In the genomic region with DNA sequence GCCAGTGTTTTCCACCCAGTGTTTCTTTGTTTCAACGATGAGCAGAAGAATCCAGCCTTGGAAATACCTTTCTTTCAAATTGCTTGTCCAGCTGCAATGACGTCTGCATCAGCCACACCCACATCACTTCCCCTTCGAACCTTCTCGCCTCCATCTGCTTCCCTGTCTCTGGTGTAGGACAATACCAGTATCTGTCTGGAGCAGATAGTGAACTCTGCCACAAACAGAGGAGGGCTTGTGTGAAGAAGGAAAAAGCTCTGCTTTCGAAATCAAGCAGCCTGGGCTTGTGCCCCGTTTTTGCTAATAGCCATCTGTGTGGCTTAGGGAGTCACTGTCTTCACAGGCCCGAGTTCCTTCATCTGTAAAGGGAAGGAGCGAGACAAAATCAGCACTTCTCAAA, we compare ENCODE assay signal across 8 cellular contexts.
A peak's percentile ranks its signal among the peaks of the same experiment; 100 is the strongest.
DNase-seq lines count a peak whose midpoint lies in the region; ATAC-seq and TF ChIP-seq lines count a peak whose summit lies in the region.

No MANE protein-coding gene starts in this region.

- peak in 1 of 2 donors; percentile 30 for ATAC-seq in CD4-positive, CD25-positive, alpha-beta regulatory T cell (ENCODE audit: low read depth in 2 of 2)
- ATAC-seq in HG02840 (IDR thresholded peaks at IDR 0.05; ENCODE audit: low FRiP score, unreplicated experiment): no peak
- ATAC-seq in HG03108 (IDR thresholded peaks at IDR 0.05; ENCODE audit: unreplicated experiment): no peak

- peak in 1 of 3 donors; percentile 27 for DNase-seq in CD4-positive, CD25-positive, alpha-beta regulatory T cell
- DNase-seq in Peyer's patch (peak; percentile 57 to 86 (median 66)), fibroblast of gingiva (ENCODE audit: low read depth) (peak; percentile 42), neuronal stem cell (ENCODE audit: low spot score) (no peak), HFFc6 (no peak), NCI-H1417 (lab: John Stamatoyannopoulos, UW) (no peak)

- no peaks in the 10 kb centered on the region for H3K36me3 ChIP-seq in CD4-positive, CD25-positive, alpha-beta regulatory T cell (ENCODE audit: control insufficient read depth, insufficient read depth, low read length)
- no peaks in the 10 kb centered on the region for H3K36me3 ChIP-seq in Peyer's patch
- H3K36me3 ChIP-seq in neuronal stem cell (replicated peaks in 1 of 2; ENCODE audit: control insufficient read depth in 2 of 2, insufficient read depth in 2 of 2, low read length in 2 of 2): no peaks in the 10 kb centered on the region

- WGBS in neuronal stem cell (ENCODE audit: extremely low coverage in 2 of 2, insufficient read length in 2 of 2, insufficient replicate concordance in 1 of 2), 2 donors: no CpG with 5 or more reads among the region's 8 CpGs

- H3K36me3 Mint-ChIP-seq in CD4-positive, CD25-positive, alpha-beta regulatory T cell: no peaks in the 10 kb centered on the region
- H3K36me3 Mint-ChIP-seq in HFFc6 (ENCODE audit: low read depth): no peaks in the 10 kb centered on the region

- H2BK5ac ChIP-seq in neuronal stem cell (ENCODE audit: low read length): no peak overlapping the region

- no peak overlapping the region for H3K4ac ChIP-seq in neuronal stem cell (ENCODE audit: low read length)

- no peak overlapping the region for H3K4me2 ChIP-seq in neuronal stem cell (ENCODE audit: insufficient read depth, low read length, poor library complexity, severe bottlenecking)

- peak overlapping the region in 3 of 4 donors; percentile 61 to 65 (median 64) for H3K4me3 Mint-ChIP-seq in CD4-positive, CD25-positive, alpha-beta regulatory T cell
- H3K4me3 Mint-ChIP-seq in HFFc6: no peak overlapping the region

- no peaks in the 10 kb centered on the region for H3K27me3 Mint-ChIP-seq in CD4-positive, CD25-positive, alpha-beta regulatory T cell
- H3K27me3 Mint-ChIP-seq in HFFc6 (ENCODE audit: insufficient read depth): no peaks in the 10 kb centered on the region; the same call in 1 of the 2 replicates

- H2AFZ ChIP-seq in neuronal stem cell (ENCODE audit: low read length): peak overlapping the region; percentile 21

- H3K14ac ChIP-seq in neuronal stem cell (ENCODE audit: low read length): no peak overlapping the region

- H2BK15ac ChIP-seq in neuronal stem cell (ENCODE audit: low read length): no peak overlapping the region

- no peak overlapping the region for H3K9ac ChIP-seq in neuronal stem cell (ENCODE audit: low read depth, low read length, poor library complexity)

- no peaks in the 10 kb centered on the region for H3K9me3 ChIP-seq in CD4-positive, CD25-positive, alpha-beta regulatory T cell (ENCODE audit: control insufficient read depth in 2 of 2, low read length in 2 of 2)
- H3K9me3 ChIP-seq in Peyer's patch (no peaks in the 10 kb centered on the region), neuronal stem cell (replicated peaks in 1 of 2; ENCODE audit: control insufficient read depth in 2 of 2, insufficient read depth in 1 of 2, low read depth in 1 of 2, low read length in 2 of 2) (no peaks in the 10 kb centered on the region)

- no peak overlapping the region for H2BK12ac ChIP-seq in neuronal stem cell (ENCODE audit: low read length)

- no peaks in the 10 kb centered on the region for H3K27me3 ChIP-seq in CD4-positive, CD25-positive, alpha-beta regulatory T cell (ENCODE audit: control insufficient read depth, insufficient read depth, low read length)
- H3K27me3 ChIP-seq in Peyer's patch: no peaks in the 10 kb centered on the region
- H3K27me3 ChIP-seq in neuronal stem cell (ENCODE audit: control insufficient read depth in 3 of 3, insufficient read depth in 3 of 3, low read depth in 1 of 3, low read length in 3 of 3): no peaks in the 10 kb centered on the region

- no peaks in the 10 kb centered on the region for H3K79me1 ChIP-seq in neuronal stem cell (ENCODE audit: low read depth, low read length)

- H4K8ac ChIP-seq in neuronal stem cell (ENCODE audit: low read depth, low read length): no peak overlapping the region

- no peak overlapping the region for H2BK120ac ChIP-seq in neuronal stem cell (ENCODE audit: low read depth, low read length)

- H2AK5ac ChIP-seq in neuronal stem cell (ENCODE audit: low read depth, low read length): no peak overlapping the region

- no peak overlapping the region for H3K23ac ChIP-seq in neuronal stem cell (ENCODE audit: low read depth, low read length, poor library complexity)

- H3K4me3 ChIP-seq in CD4-positive, CD25-positive, alpha-beta regulatory T cell (ENCODE audit: low read depth, low read length): peak overlapping the region; percentile 65
- H3K4me3 ChIP-seq in Peyer's patch: no peak overlapping the region
- no peak overlapping the region for H3K4me3 ChIP-seq in neuronal stem cell (ENCODE audit: low read length in 2 of 2)

- H3K4me1 Mint-ChIP-seq in CD4-positive, CD25-positive, alpha-beta regulatory T cell: peaks cover 39 to 74% (median 60%) of the 10 kb centered on the region in 4 donors
- peaks cover 48% of the 10 kb centered on the region for H3K4me1 Mint-ChIP-seq in HFFc6 (ENCODE audit: low read depth)

- peaks cover 72% of the 10 kb centered on the region for H3K4me1 ChIP-seq in CD4-positive, CD25-positive, alpha-beta regulatory T cell (ENCODE audit: control insufficient read depth, insufficient read depth, low read length, poor library complexity, severe bottlenecking)
- peaks cover 0 to 5% (median 1%) of the 10 kb centered on the region in 4 donors for H3K4me1 ChIP-seq in Peyer's patch
- peaks cover 6 to 7% of the 10 kb centered on the region in 2 donors for H3K4me1 ChIP-seq in neuronal stem cell (ENCODE audit: control insufficient read depth in 2 of 2, insufficient read depth in 1 of 2, low read depth in 1 of 2, low read length in 2 of 2)

- peaks cover 0 to 6% (median 0%) of the 10 kb centered on the region in 7 donors for H3K9me3 Mint-ChIP-seq in CD4-positive, CD25-positive, alpha-beta regulatory T cell
- H3K9me3 Mint-ChIP-seq in HFFc6: no peaks in the 10 kb centered on the region

- TF ChIP-seq CTCF in Peyer's patch (IDR thresholded peaks at IDR 0.05) (no peak), HFFc6 (IDR thresholded peaks at IDR 0.05) (no peak)

- peak overlapping the region; percentile 88 to 99 (median 95) for H3K27ac Mint-ChIP-seq in CD4-positive, CD25-positive, alpha-beta regulatory T cell
- no peak overlapping the region for H3K27ac Mint-ChIP-seq in HFFc6

- no peak for TF ChIP-seq POLR2A in Peyer's patch (IDR thresholded peaks at IDR 0.05)

- no peak overlapping the region for H4K91ac ChIP-seq in neuronal stem cell (ENCODE audit: low read depth, low read length, poor library complexity)

- peak overlapping the region; percentile 67 for H3K27ac ChIP-seq in CD4-positive, CD25-positive, alpha-beta regulatory T cell (ENCODE audit: insufficient read depth, low read length, poor library complexity, severe bottlenecking)
- peak overlapping the region; percentile 24 to 64 (median 60) for H3K27ac ChIP-seq in Peyer's patch
- H3K27ac ChIP-seq in neuronal stem cell (replicated peaks; ENCODE audit: low read length): peak overlapping the region; percentile 18

- H3K18ac ChIP-seq in neuronal stem cell (ENCODE audit: low read length): no peak overlapping the region

Comparison
In these comparisons a context has a peak if more than half of its experiments do, and no peak if none do; other contexts are left out.
1. DNase-seq: peak in Peyer's patch (3 of 3) and fibroblast of gingiva (single experiment); none in neuronal stem cell (single experiment), HFFc6 (single experiment) and NCI-H1417 (0 of 3).
2. Peak in every context shown above with its lines, with median percentiles within 50 percentile points of each other: H3K27ac ChIP-seq.